Comparison of ENCODE assay signal across 29 cellular contexts in the genomic region with DNA sequence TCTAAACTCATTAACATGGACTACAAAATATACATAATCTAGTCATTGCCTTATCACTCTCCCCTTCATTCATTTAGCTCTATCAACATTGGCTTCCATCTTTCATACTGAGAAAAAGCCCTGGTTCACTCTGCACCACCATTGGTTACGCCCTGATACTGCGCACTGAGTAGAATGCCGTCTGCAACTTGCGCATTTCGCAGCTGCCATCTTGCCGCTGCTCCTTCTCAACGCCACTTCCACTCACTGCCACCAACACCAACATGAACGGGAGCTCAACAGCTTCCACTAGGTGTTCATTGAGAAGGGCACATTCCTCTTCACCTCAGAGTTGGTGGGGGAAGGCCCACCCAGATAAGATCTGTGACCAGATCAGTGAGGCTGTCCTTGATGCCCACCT.
"Had no signal": no experiment of that assay in that cellular context is flagged by ENCODE, and none has a peak within 500 bp of the region (broad histone marks: within the 10 kb centered on the region; RNA-seq: fewer than 3 reads in every experiment).

No MANE protein-coding gene starts in this region.

- H2AFZ ChIP-seq: parathyroid adenoma had no signal

- H3K9ac ChIP-seq: parathyroid adenoma had no signal

- H3K4me1 ChIP-seq: spleen, suprapubic skin, testis, tibial artery, upper lobe of right lung, uterus had no signal

- DNase-seq: naive thymus-derived CD8-positive, alpha-beta T cell; nephron progenitor cell; occipital lobe; ovary; posterior cingulate gyrus; psoas muscle; right cardiac atrium; spleen; stimulated activated CD4-positive, alpha-beta T cell treated with anti-CD3 and anti-CD28 coated beads, Interleukin-12 subunit alpha, Interleukin-12 subunit beta, amount 100 ng/mL, for 4 hours; stimulated activated CD4-positive, alpha-beta T cell treated with anti-CD3 and anti-CD28 coated beads, Interleukin-1b, Interleukin-23, amount 100 ng/mL, for 48 hours; stimulated activated CD4-positive, alpha-beta T cell treated with anti-CD3 and anti-CD28 coated beads, Interleukin-4, amount 100 ng/mL, for 1 hour; stimulated activated CD4-positive, alpha-beta T cell treated with anti-CD3 and anti-CD28 coated beads, Interleukin-4, amount 100 ng/mL, for 4 hours; stimulated activated CD8-positive, alpha-beta memory T cell treated with anti-CD3 and anti-CD28 coated beads, Interleukin-4, amount 100 ng/mL, for 48 hours; stimulated activated naive CD4-positive, alpha-beta T cell; stimulated activated naive CD8-positive, alpha-beta T cell treated with anti-CD3 and anti-CD28 coated beads, Interleukin-15, amount 100 ng/mL, for 72 hours; stimulated activated naive CD8-positive, alpha-beta T cell treated with anti-CD3 and anti-CD28 coated beads, Interleukin-15, Interleukin-2, amounts not matched to agents 100 U/mL and 50 U/mL, for 24 hours; substantia nigra; testis; tibial artery; transverse colon; upper lobe of right lung; uterus had no signal

- H3K36me3 ChIP-seq: ovary, uterus had no signal

- H3K27ac ChIP-seq: ovary, parathyroid adenoma, psoas muscle, skin epidermis, spleen, suprapubic skin, testis, tibial artery, transverse colon, upper lobe of right lung, uterus had no signal

- H3K79me2 ChIP-seq: parathyroid adenoma had no signal

- ATAC-seq: naive thymus-derived CD8-positive, alpha-beta T cell; natural killer cell treated with Interleukin-12 subunit alpha and Interleukin-12 subunit beta and Interleukin-15 and Interleukin-18, amount 100 ng/mL, for 72 hours; psoas muscle; right cardiac atrium; sciatic nerve; stimulated activated memory B cell treated with anti-CD40 and anti-IgM and Interleukin-4, amounts not matched to agents 10 μg/mL and 1 μg/mL and 100 μg/mL, for 72 hours; stimulated activated naive CD8-positive, alpha-beta T cell treated with anti-CD3 and anti-CD28 coated beads, Interleukin-15, amount 100 ng/mL, for 72 hours; stimulated activated naive CD8-positive, alpha-beta T cell treated with anti-CD3 and anti-CD28 coated beads, Interleukin-15, Interleukin-2, amounts not matched to agents 100 U/mL and 50 U/mL, for 24 hours; upper lobe of right lung had no signal

- H3K4me3 ChIP-seq: ovary, psoas muscle, skin epidermis, smooth muscle cell, spleen, suprapubic skin, testis, tibial artery, transverse colon, upper lobe of right lung, uterus had no signal

- H3K9me3 ChIP-seq: ovary, psoas muscle, spleen, suprapubic skin, testis, tibial artery, transverse colon, upper lobe of right lung, uterus had no signal

- H3K4me2 ChIP-seq: smooth muscle cell had no signal

- H3K27me3 ChIP-seq: ovary, spleen, suprapubic skin, testis, tibial artery, transverse colon, upper lobe of right lung, uterus had no signal
